1 cellular context compared by ENCODE assay signal in genomic region chr1:45687753-45688737, GRCh38.
A peak's percentile ranks its signal among the peaks of the same experiment; 100 is the strongest.
TF ChIP-seq lines count a peak whose summit lies in the region.

Gene TMEM69, plus strand, starts transcription at chr1:45688181. Its CDS starts 2,888 bp downstream, at chr1:45691069.

TF ChIP-seq in GM12878, 131 proteins besides CTCF, POLR2A, EP300 and RAD21 (continued from another document and continues in another):
- TF ChIP-seq CREB1 (IDR thresholded peaks at IDR 0.05; ENCODE audit: low read depth) (peak; percentile 63), TAF1 (IDR thresholded peaks at IDR 0.05; ENCODE audit: borderline replicate concordance, low read depth, low read length) (peak; percentile 98), ZNF207 (IDR thresholded peaks at IDR 0.05; ENCODE audit: borderline replicate concordance) (peak; percentile 49; the same call in 1 of the 2 replicates), SREBF2 (IDR thresholded peaks at IDR 0.05; ENCODE audit: low read length) (0 out of 2 replicates have a peak, but pooled peaks have one; percentile 26), ZSCAN29 (IDR thresholded peaks at IDR 0.05) (0 out of 2 replicates have a peak, but pooled peaks have one; percentile 66), RBBP5 (conservative IDR thresholded peaks at IDR 0.05) (0 out of 2 replicates have a peak, but pooled peaks have one; percentile 48), IRF5 (IDR thresholded peaks at IDR 0.05; ENCODE audit: borderline replicate concordance) (no peak), KAT2A (conservative IDR thresholded peaks at IDR 0.05; ENCODE audit: control insufficient read depth, low read depth, low read length) (no peak), SKIL (IDR thresholded peaks at IDR 0.05; ENCODE audit: low read depth, poor library complexity, severe bottlenecking) (peak; percentile 52), CBX5 (IDR thresholded peaks at IDR 0.05; ENCODE audit: low read depth) (0 out of 2 replicates have a peak, but pooled peaks have one; percentile 45), STAT1 (conservative IDR thresholded peaks at IDR 0.05) (0 out of 2 replicates have a peak, but pooled peaks have one; percentile 31), IKZF2 (IDR thresholded peaks at IDR 0.05) (peak; percentile 79 to 85), TBL1XR1 (IDR thresholded peaks at IDR 0.05; ENCODE audit: low read depth, low read length) (0 out of 2 replicates have a peak, but pooled peaks have one; percentile 40), RCOR1 (conservative IDR thresholded peaks at IDR 0.05; ENCODE audit: low read depth, low read length) (0 out of 2 replicates have a peak, but pooled peaks have one; percentile 71), POU2F2 (IDR thresholded peaks at IDR 0.05; ENCODE audit: borderline replicate concordance, low read depth, low read length) (peak; percentile 79), IRF4 (IDR thresholded peaks at IDR 0.05; ENCODE audit: low read depth, low read length) (peak; percentile 80), NKRF (conservative IDR thresholded peaks at IDR 0.05) (peak; percentile 94), ZNF217 (IDR thresholded peaks at IDR 0.05) (no peak), NR2F1 (conservative IDR thresholded peaks at IDR 0.05) (peak; percentile 57), ZNF274 (IDR thresholded peaks at IDR 0.05; ENCODE audit: insufficient read depth, insufficient read length) (no peak), RB1 (IDR thresholded peaks at IDR 0.05; ENCODE audit: borderline replicate concordance) (peak; percentile 68; the same call in 1 of the 2 replicates), REST (IDR thresholded peaks at IDR 0.05; ENCODE audit: low read depth, low read length) (0 out of 2 replicates have a peak, but pooled peaks have one; percentile 30), MLLT1 (IDR thresholded peaks at IDR 0.05) (no peak; the same call in 1 of the 2 replicates), RELB (IDR thresholded peaks at IDR 0.05; ENCODE audit: low read depth) (peak; percentile 95), SMARCA5 (IDR thresholded peaks at IDR 0.05) (no peak), KLF5 (IDR thresholded peaks at IDR 0.05; ENCODE audit: partially characterized antibody) (no peak), MAX (IDR thresholded peaks at IDR 0.05; ENCODE audit: low read depth, low read length) (no peak; the same call in none of the 2 replicates), HSF1 (IDR thresholded peaks at IDR 0.05; ENCODE audit: low read depth, low read length) (no peak), CHD4 (IDR thresholded peaks at IDR 0.05) (no peak), E2F4 (IDR thresholded peaks at IDR 0.05; ENCODE audit: low read depth, low read length) (no peak), KDM1A (IDR thresholded peaks at IDR 0.05; ENCODE audit: borderline replicate concordance) (no peak), BRCA1 (IDR thresholded peaks at IDR 0.05; ENCODE audit: low read depth, low read length) (no peak), ZBTB4 (CRISPR knock-in tag; IDR thresholded peaks at IDR 0.05) (0 out of 2 replicates have a peak, but pooled peaks have one; percentile 42), SMAD1 (IDR thresholded peaks at IDR 0.05; ENCODE audit: low read depth, partially characterized antibody) (no peak), TCF12 (IDR thresholded peaks at IDR 0.05; ENCODE audit: low read depth, low read length) (peak; percentile 61; the same call in 1 of the 2 replicates), BCL3 (IDR thresholded peaks at IDR 0.05; ENCODE audit: borderline replicate concordance, insufficient read depth, low read depth, low read length, poor library complexity, severe bottlenecking) (no peak), NR2C2 (IDR thresholded peaks at IDR 0.05; ENCODE audit: borderline replicate concordance, control insufficient read depth, insufficient read length, low read depth) (no peak), MEF2A (IDR thresholded peaks at IDR 0.05; ENCODE audit: insufficient read depth, low read depth, low read length) (no peak)
